In the genomic region with DNA sequence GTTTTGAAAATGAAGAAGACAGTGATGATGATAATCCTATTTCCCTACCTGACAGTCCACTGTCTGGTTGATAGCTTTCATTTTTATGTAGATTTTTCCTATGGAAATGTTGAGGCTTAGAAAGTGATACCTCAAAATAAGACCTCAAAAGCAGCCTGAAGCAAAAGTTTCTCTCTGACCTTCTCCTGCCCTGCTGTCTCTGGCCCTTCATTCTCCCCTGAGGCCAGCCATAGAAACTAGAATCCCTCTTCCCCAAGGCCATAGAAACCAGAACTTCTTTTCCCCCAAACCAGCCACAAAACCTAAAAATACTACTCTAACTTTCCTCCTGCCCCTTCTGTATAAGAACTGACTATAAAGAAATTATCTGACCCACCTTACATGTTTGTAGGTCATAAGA, we compare ENCODE assay signal across 28 cellular contexts. TPM values are rescaled to one million over a fixed set of nuclear protein-coding genes. Genes with fewer than 3 reads are reported as not detected.
A peak's percentile ranks its signal among the peaks of the same experiment; 100 is the strongest.
DNase-seq lines count a peak whose midpoint lies in the region; ATAC-seq and TF ChIP-seq lines count a peak whose summit lies in the region.
"Had no signal": no experiment of that assay in that cellular context is flagged by ENCODE, and none has a peak within 500 bp of the region (broad histone marks: within the 10 kb centered on the region; RNA-seq: fewer than 3 reads in every experiment).

No MANE protein-coding gene starts in this region.

- H3K4me3 Mint-ChIP-seq in CD14-positive monocyte (no peak overlapping the region), mesothelial cell of epicardium (no peak overlapping the region)
- H3K4me3 Mint-ChIP-seq: naive thymus-derived CD4-positive, alpha-beta T cell had no signal

- H3K27me3 Mint-ChIP-seq in CD14-positive monocyte (ENCODE audit: low read depth in 3 of 3) (peaks cover 0 to 1% (median 0%) of the 10 kb centered on the region in 3 donors), mesothelial cell of epicardium (ENCODE audit: low read depth) (no peaks in the 10 kb centered on the region)
- H3K27me3 Mint-ChIP-seq: naive thymus-derived CD4-positive, alpha-beta T cell had no signal

- TF ChIP-seq CTCF in CD14-positive monocyte (IDR thresholded peaks at IDR 0.05) (no peak), OCI-LY1 (IDR thresholded peaks at IDR 0.05; ENCODE audit: low read length) (no peak), mesothelial cell of epicardium (IDR thresholded peaks at IDR 0.05; ENCODE audit: unreplicated experiment) (no peak)

- peak overlapping the region; percentile 53 for H3K27ac ChIP-seq in OCI-LY1 (ENCODE audit: low read depth, low read length, poor library complexity, severe bottlenecking)
- H3K27ac ChIP-seq: adrenal gland, BLaER1, body of pancreas, left lung had no signal

- no peaks in the 10 kb centered on the region for H3K9me2 ChIP-seq in OCI-LY1 (ENCODE audit: low read depth, low read length)

- intact Hi-C loops in CD14-positive monocyte (cut with micrococcal nuclease): no loop called here

- peaks cover 0 to 3% (median 0%) of the 10 kb centered on the region in 7 donors for H3K9me3 Mint-ChIP-seq in CD14-positive monocyte
- no peaks in the 10 kb centered on the region for H3K9me3 Mint-ChIP-seq in mesothelial cell of epicardium

- H3K4me3 ChIP-seq in OCI-LY1 (ENCODE audit: low read depth, low read length, poor library complexity, severe bottlenecking): no peak overlapping the region
- H3K4me3 ChIP-seq: adrenal gland, BLaER1, body of pancreas, left lung had no signal

- no peak overlapping the region for H3K9ac ChIP-seq in OCI-LY1 (ENCODE audit: low read length)
- H3K9ac ChIP-seq: BLaER1 had no signal

- H3K4me1 Mint-ChIP-seq in CD14-positive monocyte (peaks cover 48% of the 10 kb centered on the region), mesothelial cell of epicardium (no peaks in the 10 kb centered on the region)

- no peaks in the 10 kb centered on the region for H3K9me3 ChIP-seq in OCI-LY1 (ENCODE audit: low read length)
- H3K9me3 ChIP-seq: adrenal gland, BLaER1, body of pancreas, left lung had no signal

- H3K27ac Mint-ChIP-seq in CD14-positive monocyte (peak overlapping the region in 6 of 7 donors; percentile 22 to 75 (median 44)), mesothelial cell of epicardium (peak overlapping the region; percentile 21)

- no peak overlapping the region for H2AFZ ChIP-seq in OCI-LY1 (ENCODE audit: low read length)

- DNase-seq in CD14-positive monocyte (ENCODE audit: low spot score) (no peak), mesothelial cell of epicardium (ENCODE audit: low spot score in 2 of 2, unreplicated experiment in 2 of 2) (no peak), cortex of kidney (lab: John Stamatoyannopoulos, UW) (no peak), NCI-H1694 treated with DMSO at 0.1 percent for 48 hours (lab: John Stamatoyannopoulos, UW) (no peak), middle frontal gyrus (ENCODE audit: extremely low spot score, low spot score) (no peak)
- DNase-seq: activated CD8-positive, alpha-beta memory T cell treated with anti-CD3 and anti-CD28 coated beads for 24 hours; activated gamma-delta T cell treated with Interleukin-2 at 50 U/mL for 16 hours; adrenal gland; body of pancreas; DMS79; GF-D8; left lung; naive thymus-derived CD4-positive, alpha-beta T cell; NCI-H1105 treated with DMSO at 0.1 percent for 48 hours; NCI-H2081; NCI-H345; nucleus accumbens; RPMI8226; stimulated activated CD4-positive, alpha-beta T cell treated with anti-CD3 and anti-CD28 coated beads, Interleukin-15, amount 100 ng/mL, for 24 hours; trophoblast cell had no signal

- no peaks in the 10 kb centered on the region for H4K20me1 ChIP-seq in OCI-LY1 (ENCODE audit: insufficient read depth, low read length)
- H4K20me1 ChIP-seq: BLaER1 had no signal

- no peak overlapping the region for H3K4me2 ChIP-seq in OCI-LY1 (ENCODE audit: low read length)
- H3K4me2 ChIP-seq: BLaER1 had no signal

- H3K36me3 Mint-ChIP-seq in CD14-positive monocyte: no peaks in the 10 kb centered on the region
- H3K36me3 Mint-ChIP-seq in mesothelial cell of epicardium: no peaks in the 10 kb centered on the region
- H3K36me3 Mint-ChIP-seq: naive thymus-derived CD4-positive, alpha-beta T cell had no signal

- no peaks in the 10 kb centered on the region for H3F3A ChIP-seq in OCI-LY1 (ENCODE audit: insufficient read depth, low read length)

- no peaks in the 10 kb centered on the region for H3K79me2 ChIP-seq in OCI-LY1 (ENCODE audit: insufficient read depth, low read length)

- ATAC-seq in GM19395 (IDR thresholded peaks at IDR 0.05; ENCODE audit: unreplicated experiment): peak; percentile 41
- no peak for ATAC-seq in GM21723 (IDR thresholded peaks at IDR 0.05; ENCODE audit: unreplicated experiment)
- ATAC-seq: body of pancreas; left lung; naive thymus-derived CD4-positive, alpha-beta T cell had no signal

- no peaks in the 10 kb centered on the region for H3K36me3 ChIP-seq in OCI-LY1 (ENCODE audit: insufficient read depth, low read length)
- H3K36me3 ChIP-seq: adrenal gland, BLaER1, left lung had no signal

- no peaks in the 10 kb centered on the region for H3K27me3 ChIP-seq in OCI-LY1 (ENCODE audit: insufficient read depth, low read length)
- H3K27me3 ChIP-seq: adrenal gland, BLaER1, body of pancreas, left lung had no signal

- H3K4me1 ChIP-seq in OCI-LY1 (ENCODE audit: insufficient read depth, low read length, severe bottlenecking): peaks cover 30% of the 10 kb centered on the region
- H3K4me1 ChIP-seq: adrenal gland, body of pancreas, left lung had no signal

RNA-seq across cellular contexts. Expression of a gene that starts 52.6 kb away (rescaled TPM):
- not detected for polyA plus RNA-seq in CD14-positive monocyte
- not detected in 3 replicates for total RNA-seq in mesothelial cell of epicardium
- total RNA-seq: glomerular endothelial cell, H1, pulmonary artery endothelial cell, SK-MEL-5 had no signal
- polyA plus RNA-seq: H1; naive thymus-derived CD4-positive, alpha-beta T cell had no signal
